In genomic region chr19:16518483-16519229, GRCh38 we compare ENCODE assay signal across 21 cellular contexts. TPM values are rescaled to one million over a fixed set of nuclear protein-coding genes. Genes with fewer than 3 reads are reported as not detected.
DNase-seq lines count a peak whose midpoint lies in the region; ATAC-seq, FAIRE-seq and TF ChIP-seq lines count a peak whose summit lies in the region.
"Had no signal": no experiment of that assay in that cellular context is flagged by ENCODE, and none has a peak within 500 bp of the region (broad histone marks: within the 10 kb centered on the region; RNA-seq: fewer than 3 reads in every experiment).

No MANE protein-coding gene starts in this region.

- H3K4me2 ChIP-seq in GM23338 = no peak overlapping the region
- no peak overlapping the region for H3K4me2 ChIP-seq in K562 (ENCODE audit: insufficient read depth, low read length)

- no peaks in the 10 kb centered on the region for H3K9me3 ChIP-seq in A673 (ENCODE audit: low read depth, low read length, poor library complexity, severe bottlenecking)
- no peaks in the 10 kb centered on the region for H3K9me3 ChIP-seq in K562 (replicated peaks; ENCODE audit: control insufficient read depth, insufficient read depth, low read depth, low read length)
- H3K9me3 ChIP-seq in suprapubic skin = no peaks in the 10 kb centered on the region
- H3K9me3 ChIP-seq: SJSA1, transverse colon had no signal

- TF ChIP-seq EP300 in K562 (IDR thresholded peaks at IDR 0.05; ENCODE audit: low read length) (no peak), suprapubic skin (IDR thresholded peaks at IDR 0.05) (no peak)

- no peak overlapping the region for H3K4me3 Mint-ChIP-seq in GM23338
- no peak overlapping the region for H3K4me3 Mint-ChIP-seq in Calu3 (ENCODE audit: low read depth, unreplicated experiment)
- H3K4me3 Mint-ChIP-seq: activated T-helper 17 cell treated with anti-CD3 and anti-CD28 coated beads, Interleukin-2, amount 50 U/mL, for 72 hours; CD8-positive, alpha-beta memory T cell; natural killer cell treated with Interleukin-12 subunit alpha and Interleukin-12 subunit beta and Interleukin-15 and Interleukin-18, amount 100 ng/mL, for 72 hours had no signal

- TF ChIP-seq POLR2A in K562 (conservative IDR thresholded peaks at IDR 0.05) (0 out of 2 replicates have a peak, but pooled peaks have one; percentile 9), suprapubic skin (IDR thresholded peaks at IDR 0.05) (no peak)

- no peak for FAIRE-seq in K562 (lab: Jason Lieb, UNC)
- FAIRE-seq: GM12891, HTR-8/SVneo had no signal

- H3F3A ChIP-seq in GM23338 (replicated peaks; ENCODE audit: low read depth) = peaks cover 20% of the 10 kb centered on the region

- H3K36me3 ChIP-seq in A673 (ENCODE audit: insufficient read depth, low read length, poor library complexity, severe bottlenecking) (peaks cover 66% of the 10 kb centered on the region), GM23338 (ENCODE audit: insufficient read depth) (peaks cover 28% of the 10 kb centered on the region), K562 (ENCODE audit: control insufficient read depth, insufficient read depth, low read length) (peaks cover 78% of the 10 kb centered on the region), suprapubic skin (peaks cover 84% of the 10 kb centered on the region)

- no peak overlapping the region for H3K9ac ChIP-seq in K562 (ENCODE audit: insufficient read depth in 1 of 2, low read depth in 2 of 2, low read length in 2 of 2)

- POLR2A ChIA-PET in A673 (lab: Charles Lee; ENCODE audit: low non-redundant PET) = no interaction called here
- POLR2A ChIA-PET in K562 (lab: Yijun Ruan, JAX) = interaction anchor here (0.9 to 1.5 kb wide), 3 partner anchors 11 to 112 kb away, joined by 3 to 6 read pairs (median 4); no protein-coding TSS in a partner anchor

- BruUV-seq in A673 (replicated peaks; lab: Mats Ljungman, UMichigan) = no TSS peak
- no TSS peak for BruUV-seq in K562 (replicated peaks; lab: Mats Ljungman, UMichigan)
- BruUV-seq in Calu3 (replicated peaks; lab: Mats Ljungman, UMichigan) = no TSS peak

- H3K9me3 Mint-ChIP-seq in GM23338 = no peaks in the 10 kb centered on the region; the same call in 2 of the 3 replicates
- no peaks in the 10 kb centered on the region for H3K9me3 Mint-ChIP-seq in Calu3 (ENCODE audit: low read depth, unreplicated experiment)
- H3K9me3 Mint-ChIP-seq: activated T-helper 17 cell treated with anti-CD3 and anti-CD28 coated beads, Interleukin-2, amount 50 U/mL, for 72 hours; CD8-positive, alpha-beta memory T cell; natural killer cell treated with Interleukin-12 subunit alpha and Interleukin-12 subunit beta and Interleukin-15 and Interleukin-18, amount 100 ng/mL, for 72 hours had no signal

- DNase-seq in A673 (ENCODE audit: low spot score) = no peak
- peak; percentile 51 for DNase-seq in GM23338 (ENCODE audit: low spot score)
- DNase-seq in K562 (ENCODE audit: extremely low read depth in 1 of 4, low spot score in 3 of 4) = peak in 1 of 4 experiments; percentile 13
- peak; percentile 46 for DNase-seq in left lobe of liver (ENCODE audit: low spot score)
- DNase-seq in posterior vena cava (ENCODE audit: low spot score) = no peak
- DNase-seq in suprapubic skin (ENCODE audit: low spot score in 2 of 2) = no peak
- DNase-seq in Calu3 = no peak
- DNase-seq: CD8-positive, alpha-beta memory T cell; foreskin fibroblast; hypothalamus; NCI-H748 treated with DMSO at 0.1 percent for 48 hours; stimulated activated naive CD4-positive, alpha-beta T cell treated with Interleukin-2 at 50 U/mL for 16 hours; T-helper 9 cell; transverse colon had no signal

- CTCF ChIA-PET in A673 (lab: Charles Lee) = no interaction called here
- CTCF ChIA-PET in K562 (lab: Yijun Ruan, JAX; ENCODE audit: low intra/inter-chr PET ratio) = no interaction called here
- CTCF ChIA-PET in Calu3 (lab: Charles Lee) = no interaction called here

- intact Hi-C loops in A673 (cut with micrococcal nuclease; ENCODE audit: unreplicated experiment) (no loop called here), K562 (cut with micrococcal nuclease) (no loop called here), posterior vena cava (cut with DNase I) (no loop called here), Calu3 (cut with micrococcal nuclease; ENCODE audit: unreplicated experiment) (no loop called here)

- H3K79me2 ChIP-seq in GM23338 (replicated peaks; ENCODE audit: insufficient read depth) (no peaks in the 10 kb centered on the region), K562 (ENCODE audit: control insufficient read depth, insufficient read depth, low read length) (no peaks in the 10 kb centered on the region)

- H2AFZ ChIP-seq in GM23338 = no peak overlapping the region
- H2AFZ ChIP-seq in K562 (ENCODE audit: low read depth, low read length) = no peak overlapping the region

- WGBS in K562 (ENCODE audit: insufficient coverage, low coverage, missing lambda C conversion rate) = 94% methylated on average over 24 of the region's 33 CpGs
- 85% methylated on average over 31 of the region's 33 CpGs for WGBS in suprapubic skin

- no peaks in the 10 kb centered on the region for H3K9me2 ChIP-seq in GM23338 (ENCODE audit: insufficient read depth)

- H3K4me1 Mint-ChIP-seq in GM23338 (no peaks in the 10 kb centered on the region), Calu3 (ENCODE audit: low read depth, unreplicated experiment) (no peaks in the 10 kb centered on the region)
- H3K4me1 Mint-ChIP-seq: activated T-helper 17 cell treated with anti-CD3 and anti-CD28 coated beads, Interleukin-2, amount 50 U/mL, for 72 hours had no signal

- no peak for TF ChIP-seq RAD21 in K562 (CRISPR knock-in tag; conservative IDR thresholded peaks at IDR 0.05 in 1 of 2, IDR thresholded peaks at IDR 0.05 in 1 of 2)

- H3K27ac Mint-ChIP-seq in GM23338 (no peak overlapping the region), Calu3 (ENCODE audit: unreplicated experiment) (no peak overlapping the region)
- H3K27ac Mint-ChIP-seq: activated T-helper 17 cell treated with anti-CD3 and anti-CD28 coated beads, Interleukin-2, amount 50 U/mL, for 72 hours; natural killer cell treated with Interleukin-12 subunit alpha and Interleukin-12 subunit beta and Interleukin-15 and Interleukin-18, amount 100 ng/mL, for 72 hours had no signal

- H3K27ac ChIP-seq in A673 (ENCODE audit: low read depth, low read length, poor library complexity, severe bottlenecking) (no peak overlapping the region), GM23338 (ENCODE audit: low read depth) (peak overlapping the region; percentile 66; the same call in 1 of the 2 replicates), K562 (ENCODE audit: extremely low read depth, low read depth, low read length) (no peak overlapping the region), suprapubic skin (no peak overlapping the region)
- H3K27ac ChIP-seq: SJSA1, transverse colon had no signal

- H4K20me1 ChIP-seq in GM23338 (replicated peaks; ENCODE audit: insufficient read depth) = peaks cover 12% of the 10 kb centered on the region
- H4K20me1 ChIP-seq in K562 (replicated peaks; ENCODE audit: control insufficient read depth, insufficient read depth, low read length) = peaks cover 9% of the 10 kb centered on the region; the same call in 1 of the 2 replicates

- H3K27me3 ChIP-seq in A673 (replicated peaks; ENCODE audit: insufficient read depth, low read depth, low read length, poor library complexity) (no peaks in the 10 kb centered on the region), GM23338 (ENCODE audit: insufficient read depth) (no peaks in the 10 kb centered on the region), K562 (ENCODE audit: control insufficient read depth in 2 of 2, insufficient read depth in 2 of 2, low read length in 2 of 2) (no peaks in the 10 kb centered on the region), suprapubic skin (no peaks in the 10 kb centered on the region)
- H3K27me3 ChIP-seq: SJSA1, transverse colon had no signal

- H3K9me1 ChIP-seq in K562 (ENCODE audit: control insufficient read depth, insufficient read depth, low read length) = no peaks in the 10 kb centered on the region

- ATAC-seq in GM23338 (peak; percentile 11; the same call in 1 of the 3 replicates), K562 (no peak), left lobe of liver (no peak), HG02759 (IDR thresholded peaks at IDR 0.05; ENCODE audit: unreplicated experiment) (no peak)
- ATAC-seq: activated T-helper 17 cell treated with anti-CD3 and anti-CD28 coated beads, Interleukin-2, amount 50 U/mL, for 72 hours; natural killer cell treated with Interleukin-12 subunit alpha and Interleukin-12 subunit beta and Interleukin-15 and Interleukin-18, amount 100 ng/mL, for 72 hours had no signal

- H3K36me3 Mint-ChIP-seq in GM23338 (ENCODE audit: low read depth) (peaks cover 64% of the 10 kb centered on the region), Calu3 (ENCODE audit: insufficient read depth, unreplicated experiment) (peaks cover 40% of the 10 kb centered on the region)
- H3K36me3 Mint-ChIP-seq: natural killer cell treated with Interleukin-12 subunit alpha and Interleukin-12 subunit beta and Interleukin-15 and Interleukin-18, amount 100 ng/mL, for 72 hours had no signal

- H3K4me1 ChIP-seq in A673 (ENCODE audit: insufficient read depth, low read length, poor library complexity, severe bottlenecking) = no peaks in the 10 kb centered on the region
- no peaks in the 10 kb centered on the region for H3K4me1 ChIP-seq in GM23338 (ENCODE audit: insufficient read depth)
- H3K4me1 ChIP-seq in K562 (replicated peaks in 1 of 2; ENCODE audit: control insufficient read depth in 2 of 2, insufficient read depth in 2 of 2, low read length in 2 of 2) = peaks cover 0 to 14% of the 10 kb centered on the region in 2 experiments; a peak in 2 of 5 replicates
- H3K4me1 ChIP-seq in suprapubic skin = no peaks in the 10 kb centered on the region
- H3K4me1 ChIP-seq: SJSA1, transverse colon had no signal

- H3K27me3 Mint-ChIP-seq in GM23338 (ENCODE audit: insufficient read depth, low read depth, poor library complexity) (peaks cover 11% of the 10 kb centered on the region), Calu3 (ENCODE audit: unreplicated experiment) (no peaks in the 10 kb centered on the region)
- H3K27me3 Mint-ChIP-seq: activated T-helper 17 cell treated with anti-CD3 and anti-CD28 coated beads, Interleukin-2, amount 50 U/mL, for 72 hours; CD8-positive, alpha-beta memory T cell; natural killer cell treated with Interleukin-12 subunit alpha and Interleukin-12 subunit beta and Interleukin-15 and Interleukin-18, amount 100 ng/mL, for 72 hours had no signal

- peak; percentile 28; the same call in 1 of the 2 replicates for TF ChIP-seq CTCF in A673 (conservative IDR thresholded peaks at IDR 0.05; ENCODE audit: low read depth, low read length)
- TF ChIP-seq CTCF in GM23338 (conservative IDR thresholded peaks at IDR 0.05; ENCODE audit: low read depth in 2 of 2) = peak; percentile 35 to 50; a peak in 3 of 4 replicates
- 0 out of 6 replicates have a peak, but pooled peaks of 1 of the 3 experiments have one; percentile 20 for TF ChIP-seq CTCF in K562 (IDR thresholded peaks at IDR 0.05 in 2 of 3, conservative IDR thresholded peaks at IDR 0.05 in 1 of 3; ENCODE audit: insufficient read depth in 2 of 3, low read depth in 1 of 3, low read length in 3 of 3)
- TF ChIP-seq CTCF in suprapubic skin (IDR thresholded peaks at IDR 0.05) = no peak
- no peak for TF ChIP-seq CTCF in Calu3 (IDR thresholded peaks at IDR 0.05; ENCODE audit: unreplicated experiment)

- H3K4me3 ChIP-seq in A673 (ENCODE audit: low read depth, low read length, poor library complexity, severe bottlenecking) (no peak overlapping the region), GM23338 (no peak overlapping the region), K562 (no peak overlapping the region), suprapubic skin (no peak overlapping the region)
- H3K4me3 ChIP-seq: SJSA1, transverse colon had no signal

- in situ Hi-C loops in K562 (cut with MboI) = no loop called here

RNA-seq across cellular contexts. Expression of gene C19orf44, which starts 22.5 kb away (rescaled TPM):
- total RNA-seq in A673 (2021) = 8.3 and 9.8 TPM in 2 replicates
- total RNA-seq in GM23338 (2014; rRNA removed; shearing (Covaris generic)) = 4.0 and 5.9 TPM in 2 replicates
- 1.5 and 2.5 TPM in 2 replicates for polyA plus RNA-seq in GM23338 (2016; fragmentation: Nextera tagmentation; extraction: Ambion mirVana)
- 21.2 and 28.6 TPM in 2 replicates for total RNA-seq in K562 (2011; cell fraction: chromatin; rRNA removed; ENCODE audit: low replicate concordance)
- 10.8 and 13.3 TPM in 2 replicates for total RNA-seq in K562 (2011; cell fraction: nucleolus; rRNA removed)
- total RNA-seq in K562 (2011; cell fraction: nucleoplasm; rRNA removed) = 10.6 and 15.0 TPM in 2 replicates
- 2.2 and 4.1 TPM in 2 replicates for total RNA-seq in K562 (2014; rRNA removed)
- total RNA-seq in K562 (2014; rRNA removed; fragmentation: Illumina TruSeq; extraction: Trizol) = 3.5 and 4.2 TPM in 2 replicates
- 3.5 and 3.8 TPM in 2 replicates for total RNA-seq in K562 (2015; rRNA removed; fragmentation: Illumina TruSeq; extraction: Trizol)
- 4.7 and 6.6 TPM in 2 replicates for total RNA-seq in K562 (2021)
- polyA plus RNA-seq in K562 (2011; rRNA removed) = 2.8 TPM in 2 replicates
- 1.9 and 3.4 TPM in 2 replicates for polyA plus RNA-seq in K562 (2011; cell fraction: cytosol; rRNA removed)
- 5.4 and 11.4 TPM in 2 replicates for polyA plus RNA-seq in K562 (2011; cell fraction: nucleus; rRNA removed)
- 3.7 and 4.9 TPM in 2 replicates for polyA plus RNA-seq in K562 (2012)
- polyA plus RNA-seq in K562 (2014; fragmentation: Illumina TruSeq; extraction: Trizol) = 4.7 and 7.7 TPM in 2 replicates
- under 1 TPM; 0.41 to 0.51 TPM for polyA plus RNA-seq in K562 (2014; fragmentation: Nextera tagmentation; extraction: Ambion mirVana)
- polyA plus RNA-seq in K562 (2014; rRNA removed) = 4.3 and 5.2 TPM in 2 replicates
- polyA minus RNA-seq in K562 (2011; rRNA and poly(A)+ RNA removed) = 1.9 and 2.1 TPM in 2 replicates
- polyA minus RNA-seq in K562 (2011; cell fraction: cytosol; rRNA and poly(A)+ RNA removed) = 2.7 and 4.2 TPM in 2 replicates
- 4.4 and 5.7 TPM in 2 replicates for polyA minus RNA-seq in K562 (2011; cell fraction: nucleus; rRNA and poly(A)+ RNA removed)
- total RNA-seq in left lobe of liver = 2.4 TPM
- total RNA-seq in posterior vena cava = 1 to 10 TPM; 4.2 to 4.6 TPM
- 1 to 10 TPM; 2.7 to 7.4 (median 6.5) TPM for total RNA-seq in suprapubic skin
- 4.5 and 4.8 TPM in 2 replicates for total RNA-seq in Calu3 (2022)

RNA-seq across cellular contexts. Expression of gene CALR3, which starts 22.7 kb away (rescaled TPM):
- total RNA-seq in A673 (2021) (not detected in 2 replicates), K562 (2014; rRNA removed) (0.41 TPM in 1 of 2 replicates, not detected in the other), K562 (2014; rRNA removed; fragmentation: Illumina TruSeq; extraction: Trizol) (0.18 and 0.19 TPM in 2 replicates), K562 (2015; rRNA removed; fragmentation: Illumina TruSeq; extraction: Trizol) (not detected in 2 replicates), K562 (2021) (not detected in 2 replicates), left lobe of liver (not detected), posterior vena cava (not detected), suprapubic skin (not detected), Calu3 (2022) (not detected in 2 replicates)
- 0.66 TPM in 1 of 2 replicates, not detected in the other for total RNA-seq in GM23338 (2014; rRNA removed; shearing (Covaris generic))
- polyA plus RNA-seq in GM23338 (2016; fragmentation: Nextera tagmentation; extraction: Ambion mirVana) (0.42 and 0.73 TPM in 2 replicates), K562 (2011; rRNA removed) (0.15 TPM in 1 of 2 replicates, not detected in the other), K562 (2014; fragmentation: Illumina TruSeq; extraction: Trizol) (not detected in 2 replicates), K562 (2014; fragmentation: Nextera tagmentation; extraction: Ambion mirVana) (under 1 TPM; 0.22 to 0.24 TPM), K562 (2014; rRNA removed) (not detected in 2 replicates)
- not detected in 2 replicates for total RNA-seq in K562 (2011; cell fraction: chromatin; rRNA removed; ENCODE audit: low replicate concordance)
- total RNA-seq in K562 (2011; cell fraction: nucleolus; rRNA removed) = not detected in 2 replicates
- not detected in 2 replicates for total RNA-seq in K562 (2011; cell fraction: nucleoplasm; rRNA removed)
- polyA plus RNA-seq in K562 (2011; cell fraction: cytosol; rRNA removed) = not detected in 2 replicates
- not detected in 2 replicates for polyA plus RNA-seq in K562 (2011; cell fraction: nucleus; rRNA removed)
- polyA plus RNA-seq in K562 (2012) = 0.07 TPM in 1 of 2 replicates, not detected in the other
- 0.24 TPM in 1 of 2 replicates, not detected in the other for polyA minus RNA-seq in K562 (2011; rRNA and poly(A)+ RNA removed)
- not detected in 2 replicates for polyA minus RNA-seq in K562 (2011; cell fraction: cytosol; rRNA and poly(A)+ RNA removed)
- not detected in 2 replicates for polyA minus RNA-seq in K562 (2011; cell fraction: nucleus; rRNA and poly(A)+ RNA removed)
- total RNA-seq: activated T-helper 17 cell treated with anti-CD3 and anti-CD28 coated beads, Interleukin-2, amount 50 U/mL, for 72 hours; CD8-positive, alpha-beta memory T cell; mesenteric fat pad; natural killer cell treated with Interleukin-12 subunit alpha and Interleukin-12 subunit beta and Interleukin-15 and Interleukin-18, amount 100 ng/mL, for 72 hours; SJSA1; transverse colon had no signal
- polyA plus RNA-seq: CD8-positive, alpha-beta memory T cell had no signal

RNA-seq across cellular contexts. Expression of gene CHERP, which starts 23.6 kb away (rescaled TPM):
- total RNA-seq in A673 (2021) = 86.4 and 98.4 TPM in 2 replicates
- total RNA-seq in GM23338 (2014; rRNA removed; shearing (Covaris generic)) = 31.0 and 31.6 TPM in 2 replicates
- 37.5 and 41.2 TPM in 2 replicates for polyA plus RNA-seq in GM23338 (2016; fragmentation: Nextera tagmentation; extraction: Ambion mirVana)
- total RNA-seq in K562 (2011; cell fraction: chromatin; rRNA removed; ENCODE audit: low replicate concordance) = 69.6 and 152 TPM in 2 replicates
- total RNA-seq in K562 (2011; cell fraction: nucleolus; rRNA removed) = 74.1 and 82.9 TPM in 2 replicates
- 82.4 and 95.0 TPM in 2 replicates for total RNA-seq in K562 (2011; cell fraction: nucleoplasm; rRNA removed)
- 7.8 and 9.6 TPM in 2 replicates for total RNA-seq in K562 (2014; rRNA removed)
- 4.5 and 6.9 TPM in 2 replicates for total RNA-seq in K562 (2014; rRNA removed; fragmentation: Illumina TruSeq; extraction: Trizol)
- total RNA-seq in K562 (2015; rRNA removed; fragmentation: Illumina TruSeq; extraction: Trizol) = 10.1 and 10.8 TPM in 2 replicates
- total RNA-seq in K562 (2021) = 76.7 and 85.1 TPM in 2 replicates
- 4.9 and 9.0 TPM in 2 replicates for polyA plus RNA-seq in K562 (2011; rRNA removed)
- polyA plus RNA-seq in K562 (2011; cell fraction: cytosol; rRNA removed) = 5.3 and 7.6 TPM in 2 replicates
- 47.7 and 60.8 TPM in 2 replicates for polyA plus RNA-seq in K562 (2011; cell fraction: nucleus; rRNA removed)
- 37.7 and 48.9 TPM in 2 replicates for polyA plus RNA-seq in K562 (2012)
- 26.3 and 41.8 TPM in 2 replicates for polyA plus RNA-seq in K562 (2014; fragmentation: Illumina TruSeq; extraction: Trizol)
- polyA plus RNA-seq in K562 (2014; fragmentation: Nextera tagmentation; extraction: Ambion mirVana) = under 1 TPM; 0.60 to 0.75 TPM
- polyA plus RNA-seq in K562 (2014; rRNA removed) = 34.3 and 36.7 TPM in 2 replicates
- polyA minus RNA-seq in K562 (2011; rRNA and poly(A)+ RNA removed) = 4.3 and 4.9 TPM in 2 replicates
- 24.6 and 35.2 TPM in 2 replicates for polyA minus RNA-seq in K562 (2011; cell fraction: cytosol; rRNA and poly(A)+ RNA removed)
- polyA minus RNA-seq in K562 (2011; cell fraction: nucleus; rRNA and poly(A)+ RNA removed) = 23.3 and 23.4 TPM in 2 replicates
- 27.2 TPM for total RNA-seq in left lobe of liver
- 10 to 100 TPM; 21.4 to 23.6 TPM for total RNA-seq in posterior vena cava
- 10 to 100 TPM; 13.3 to 35.6 (median 18.9) TPM for total RNA-seq in suprapubic skin
- 49.3 and 49.8 TPM in 2 replicates for total RNA-seq in Calu3 (2022)

RNA-seq across cellular contexts. Expression of gene EPS15L1, which starts 46.9 kb away (rescaled TPM):
- total RNA-seq in A673 (2021) (74.4 and 76.8 TPM in 2 replicates), K562 (2014; rRNA removed) (11.0 and 13.5 TPM in 2 replicates), K562 (2014; rRNA removed; fragmentation: Illumina TruSeq; extraction: Trizol) (12.2 and 12.3 TPM in 2 replicates), K562 (2015; rRNA removed; fragmentation: Illumina TruSeq; extraction: Trizol) (14.7 and 15.9 TPM in 2 replicates), K562 (2021) (37.1 and 38.1 TPM in 2 replicates), left lobe of liver (17.2 TPM), posterior vena cava (10 to 100 TPM; 33.0 to 36.4 TPM), suprapubic skin (10 to 100 TPM; 27.3 to 59.2 (median 33.4) TPM), Calu3 (2022) (24.2 and 25.6 TPM in 2 replicates)
- total RNA-seq in GM23338 (2014; rRNA removed; shearing (Covaris generic)) = 23.9 and 25.7 TPM in 2 replicates
- polyA plus RNA-seq in GM23338 (2016; fragmentation: Nextera tagmentation; extraction: Ambion mirVana) (31.3 and 32.5 TPM in 2 replicates), K562 (2011; rRNA removed) (7.4 and 16.2 TPM in 2 replicates), K562 (2014; fragmentation: Illumina TruSeq; extraction: Trizol) (25.1 and 28.4 TPM in 2 replicates), K562 (2014; fragmentation: Nextera tagmentation; extraction: Ambion mirVana) (1 to 10 TPM; 4.7 TPM), K562 (2014; rRNA removed) (15.6 and 18.7 TPM in 2 replicates)
- 81.9 and 116 TPM in 2 replicates for total RNA-seq in K562 (2011; cell fraction: chromatin; rRNA removed; ENCODE audit: low replicate concordance)
- 54.3 and 56.0 TPM in 2 replicates for total RNA-seq in K562 (2011; cell fraction: nucleolus; rRNA removed)
- 55.7 and 62.1 TPM in 2 replicates for total RNA-seq in K562 (2011; cell fraction: nucleoplasm; rRNA removed)
- polyA plus RNA-seq in K562 (2011; cell fraction: cytosol; rRNA removed) = 9.5 and 11.2 TPM in 2 replicates
- 18.8 and 20.5 TPM in 2 replicates for polyA plus RNA-seq in K562 (2011; cell fraction: nucleus; rRNA removed)
- 31.3 and 33.6 TPM in 2 replicates for polyA plus RNA-seq in K562 (2012)
- 15.2 and 18.3 TPM in 2 replicates for polyA minus RNA-seq in K562 (2011; rRNA and poly(A)+ RNA removed)
- 13.2 and 27.3 TPM in 2 replicates for polyA minus RNA-seq in K562 (2011; cell fraction: cytosol; rRNA and poly(A)+ RNA removed)
- polyA minus RNA-seq in K562 (2011; cell fraction: nucleus; rRNA and poly(A)+ RNA removed) = 17.1 and 27.9 TPM in 2 replicates

RNA-seq across cellular contexts. Expression of gene SLC35E1, which starts 53.6 kb away (rescaled TPM):
- total RNA-seq in A673 (2021) (36.3 and 37.9 TPM in 2 replicates), K562 (2014; rRNA removed) (18.5 and 24.4 TPM in 2 replicates), K562 (2014; rRNA removed; fragmentation: Illumina TruSeq; extraction: Trizol) (27.8 and 28.4 TPM in 2 replicates), K562 (2015; rRNA removed; fragmentation: Illumina TruSeq; extraction: Trizol) (25.7 and 27.3 TPM in 2 replicates), K562 (2021) (40.1 and 44.5 TPM in 2 replicates), left lobe of liver (22.9 TPM), posterior vena cava (10 to 100 TPM; 30.8 to 33.6 TPM), suprapubic skin (10 to 100 TPM; 49.8 to 64.8 (median 56.3) TPM), Calu3 (2022) (41.6 and 46.4 TPM in 2 replicates)
- total RNA-seq in GM23338 (2014; rRNA removed; shearing (Covaris generic)) = 24.1 and 30.3 TPM in 2 replicates
- polyA plus RNA-seq in GM23338 (2016; fragmentation: Nextera tagmentation; extraction: Ambion mirVana) (16.2 and 17.0 TPM in 2 replicates), K562 (2011; rRNA removed) (28.0 and 40.1 TPM in 2 replicates), K562 (2014; fragmentation: Illumina TruSeq; extraction: Trizol) (31.3 and 34.3 TPM in 2 replicates), K562 (2014; fragmentation: Nextera tagmentation; extraction: Ambion mirVana) (10 to 100 TPM; 15.0 to 16.1 TPM), K562 (2014; rRNA removed) (19.3 and 29.4 TPM in 2 replicates)
- 132 and 248 TPM in 2 replicates for total RNA-seq in K562 (2011; cell fraction: chromatin; rRNA removed; ENCODE audit: low replicate concordance)
- total RNA-seq in K562 (2011; cell fraction: nucleolus; rRNA removed) = 136 and 163 TPM in 2 replicates
- 156 and 184 TPM in 2 replicates for total RNA-seq in K562 (2011; cell fraction: nucleoplasm; rRNA removed)
- 41.7 and 60.4 TPM in 2 replicates for polyA plus RNA-seq in K562 (2011; cell fraction: cytosol; rRNA removed)
- 28.4 and 51.0 TPM in 2 replicates for polyA plus RNA-seq in K562 (2011; cell fraction: nucleus; rRNA removed)
- polyA plus RNA-seq in K562 (2012) = 23.2 and 28.7 TPM in 2 replicates
- 54.7 and 61.3 TPM in 2 replicates for polyA minus RNA-seq in K562 (2011; rRNA and poly(A)+ RNA removed)
- 47.2 and 51.0 TPM in 2 replicates for polyA minus RNA-seq in K562 (2011; cell fraction: cytosol; rRNA and poly(A)+ RNA removed)
- polyA minus RNA-seq in K562 (2011; cell fraction: nucleus; rRNA and poly(A)+ RNA removed) = 20.2 and 28.9 TPM in 2 replicates

Comparison
In these comparisons a context has a peak if more than half of its experiments do, and no peak if none do; other contexts are left out.
1. DNase-seq: peak in GM23338 (single experiment) and left lobe of liver (single experiment); none in A673 (single experiment), posterior vena cava (single experiment), suprapubic skin (0 of 2) and Calu3 (single experiment).
2. CTCF ChIP-seq: peak in A673 (single experiment) and GM23338 (2 of 2); none in suprapubic skin (0 of 2) and Calu3 (single experiment).